In the genomic region with DNA sequence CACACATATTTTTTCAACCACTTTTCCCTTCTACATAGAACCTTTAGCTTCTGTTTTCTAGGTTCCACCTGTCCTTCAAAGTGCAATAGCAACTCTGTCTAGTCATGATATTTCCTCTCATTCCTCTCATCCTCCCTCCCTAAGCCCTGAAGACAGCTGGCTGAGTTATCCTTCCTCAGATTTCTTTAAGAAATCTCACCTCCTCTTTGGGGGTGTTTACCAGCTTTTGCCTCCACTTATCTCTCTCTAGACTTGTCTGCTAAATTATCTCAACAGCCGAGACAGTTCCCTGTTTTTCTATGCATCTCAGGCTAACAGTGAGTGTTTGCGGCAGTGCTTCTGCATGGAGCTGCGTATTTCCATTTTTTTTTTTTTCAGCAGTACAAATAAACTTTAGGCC, we compare ENCODE assay signal across 1 cellular context.
TF ChIP-seq lines count a peak whose summit lies in the region.

No MANE protein-coding gene starts in this region.

TF ChIP-seq in GM12878, 131 proteins besides CTCF, POLR2A, EP300 and RAD21:
- TF ChIP-seq, protein P1, sequence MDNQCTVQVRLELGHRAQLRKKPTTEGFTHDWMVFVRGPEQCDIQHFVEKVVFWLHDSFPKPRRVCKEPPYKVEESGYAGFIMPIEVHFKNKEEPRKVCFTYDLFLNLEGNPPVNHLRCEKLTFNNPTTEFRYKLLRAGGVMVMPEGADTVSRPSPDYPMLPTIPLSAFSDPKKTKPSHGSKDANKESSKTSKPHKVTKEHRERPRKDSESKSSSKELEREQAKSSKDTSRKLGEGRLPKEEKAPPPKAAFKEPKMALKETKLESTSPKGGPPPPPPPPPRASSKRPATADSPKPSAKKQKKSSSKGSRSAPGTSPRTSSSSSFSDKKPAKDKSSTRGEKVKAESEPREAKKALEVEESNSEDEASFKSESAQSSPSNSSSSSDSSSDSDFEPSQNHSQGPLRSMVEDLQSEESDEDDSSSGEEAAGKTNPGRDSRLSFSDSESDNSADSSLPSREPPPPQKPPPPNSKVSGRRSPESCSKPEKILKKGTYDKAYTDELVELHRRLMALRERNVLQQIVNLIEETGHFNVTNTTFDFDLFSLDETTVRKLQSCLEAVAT (IDR thresholded peaks at IDR 0.05), result peak; percentile 88
- TF ChIP-seq, protein P2, sequence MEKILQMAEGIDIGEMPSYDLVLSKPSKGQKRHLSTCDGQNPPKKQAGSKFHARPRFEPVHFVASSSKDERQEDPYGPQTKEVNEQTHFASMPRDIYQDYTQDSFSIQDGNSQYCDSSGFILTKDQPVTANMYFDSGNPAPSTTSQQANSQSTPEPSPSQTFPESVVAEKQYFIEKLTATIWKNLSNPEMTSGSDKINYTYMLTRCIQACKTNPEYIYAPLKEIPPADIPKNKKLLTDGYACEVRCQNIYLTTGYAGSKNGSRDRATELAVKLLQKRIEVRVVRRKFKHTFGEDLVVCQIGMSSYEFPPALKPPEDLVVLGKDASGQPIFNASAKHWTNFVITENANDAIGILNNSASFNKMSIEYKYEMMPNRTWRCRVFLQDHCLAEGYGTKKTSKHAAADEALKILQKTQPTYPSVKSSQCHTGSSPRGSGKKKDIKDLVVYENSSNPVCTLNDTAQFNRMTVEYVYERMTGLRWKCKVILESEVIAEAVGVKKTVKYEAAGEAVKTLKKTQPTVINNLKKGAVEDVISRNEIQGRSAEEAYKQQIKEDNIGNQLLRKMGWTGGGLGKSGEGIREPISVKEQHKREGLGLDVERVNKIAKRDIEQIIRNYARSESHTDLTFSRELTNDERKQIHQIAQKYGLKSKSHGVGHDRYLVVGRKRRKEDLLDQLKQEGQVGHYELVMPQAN (conservative IDR thresholded peaks at IDR 0.05), result no peak
